8 cellular contexts compared by ENCODE assay signal in the genomic region with DNA sequence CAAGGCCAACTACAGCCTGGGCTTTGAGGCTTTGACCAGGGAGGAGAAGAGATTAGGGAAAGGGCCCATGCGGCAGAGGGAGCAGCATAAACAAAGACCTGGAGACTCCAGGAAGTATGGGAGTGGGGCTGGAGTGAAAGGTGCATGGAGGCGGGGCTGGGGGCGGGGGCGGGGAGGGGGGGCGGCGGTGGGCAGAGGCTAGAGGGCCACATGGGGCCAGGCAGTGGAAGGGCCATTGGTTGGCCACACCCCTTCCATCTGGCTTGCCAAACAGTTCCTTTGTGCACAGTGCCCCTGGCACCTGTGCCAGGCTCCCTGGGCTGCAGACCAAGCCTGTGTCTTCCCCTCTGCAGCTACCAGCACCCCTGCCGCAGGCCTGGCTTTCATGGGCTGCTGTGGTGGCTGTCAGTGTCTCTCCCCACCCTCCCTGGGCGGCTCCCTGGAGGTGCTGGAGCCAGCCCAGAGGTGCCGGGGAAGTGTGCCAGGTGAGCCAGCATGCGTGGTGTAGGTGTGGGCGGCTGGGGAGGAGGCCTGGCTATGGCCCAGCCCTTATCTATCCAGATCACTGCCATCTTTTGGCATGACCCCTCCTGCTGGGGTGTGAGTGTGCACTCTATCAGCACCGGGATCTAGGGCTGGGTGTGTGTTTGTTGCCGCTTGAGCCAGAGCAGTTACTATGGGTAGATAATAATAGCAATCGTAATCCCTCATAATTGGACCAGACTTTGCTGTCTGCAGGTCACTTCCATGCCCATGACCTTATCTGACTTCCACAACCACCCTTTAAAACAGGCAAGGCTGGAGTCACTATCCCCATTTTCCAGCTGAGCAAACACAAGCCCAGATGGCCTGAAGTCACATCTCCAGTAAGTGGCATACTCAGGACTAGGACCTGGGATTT. TPM values are rescaled to one million over a fixed set of nuclear protein-coding genes. Genes with fewer than 3 reads are reported as not detected.
DNase-seq lines count a peak whose midpoint lies in the region; ATAC-seq and TF ChIP-seq lines count a peak whose summit lies in the region.

No MANE protein-coding gene starts in this region.

- DNase-seq in activated CD4-positive, alpha-beta T cell treated with anti-CD3 and anti-CD28 coated beads, Interleukin-2, amount 10 ng/mL, durations not matched to agents 7 days and 5 days = no peak
- DNase-seq in activated CD4-positive, alpha-beta T cell treated with anti-CD3 and anti-CD28 coated beads, Interleukin-2, amount 50 U/mL, for 1 hour = no peak
- DNase-seq in SHP77 treated with DMSO at 0.1 percent for 48 hours (lab: John Stamatoyannopoulos, UW) (peak; percentile 81), left ventricle myocardium superior (peak; percentile 88), upper lobe of right lung (peak; percentile 74), GM10266 (ENCODE audit: extremely low spot score) (no peak), Karpas-422 (no peak)

- no peaks in the 10 kb centered on the region for H3K79me2 ChIP-seq in Karpas-422 (ENCODE audit: low read length)

- H3K27me3 ChIP-seq in upper lobe of right lung (no peaks in the 10 kb centered on the region), Karpas-422 (ENCODE audit: low read length) (no peaks in the 10 kb centered on the region)

- H3K9me3 ChIP-seq in upper lobe of right lung (no peaks in the 10 kb centered on the region), Karpas-422 (ENCODE audit: low read length) (no peaks in the 10 kb centered on the region)

- no peak overlapping the region for H3K4me2 ChIP-seq in Karpas-422 (ENCODE audit: low read depth, low read length, poor library complexity, severe bottlenecking)

- no peak overlapping the region for H3K4me3 Mint-ChIP-seq in activated CD4-positive, alpha-beta T cell treated with anti-CD3 and anti-CD28 coated beads, Interleukin-2, amount 10 ng/mL, durations not matched to agents 7 days and 5 days

- no peak overlapping the region for H3K4me3 ChIP-seq in upper lobe of right lung
- H3K4me3 ChIP-seq in Karpas-422 (ENCODE audit: low read length) = no peak overlapping the region

- H3K4me1 Mint-ChIP-seq in activated CD4-positive, alpha-beta T cell treated with anti-CD3 and anti-CD28 coated beads, Interleukin-2, amount 10 ng/mL, durations not matched to agents 7 days and 5 days = peaks cover 78% of the 10 kb centered on the region

- no peak for TF ChIP-seq CTCF in upper lobe of right lung (IDR thresholded peaks at IDR 0.05)
- no peak for TF ChIP-seq CTCF in GM10266 (IDR thresholded peaks at IDR 0.05; ENCODE audit: control insufficient read depth, insufficient read depth, low read depth, missing control alignments)

- ATAC-seq in left ventricle myocardium superior = peak; percentile 85
- peak; percentile 28 for ATAC-seq in upper lobe of right lung
- no peak for ATAC-seq in HG02798 (IDR thresholded peaks at IDR 0.05; ENCODE audit: poor library complexity, unreplicated experiment)

- H3K9me2 ChIP-seq in Karpas-422 (replicated peaks; ENCODE audit: insufficient read depth, low read length) = no peaks in the 10 kb centered on the region

- H3K36me3 ChIP-seq in upper lobe of right lung (peaks cover 8% of the 10 kb centered on the region), Karpas-422 (ENCODE audit: insufficient read depth, low read length) (no peaks in the 10 kb centered on the region)

- no peak overlapping the region for H2AFZ ChIP-seq in Karpas-422 (ENCODE audit: low read length)

- intact Hi-C loops in left ventricle myocardium superior (cut with micrococcal nuclease) (no loop called here), upper lobe of right lung (cut with DNase I) (no loop called here)

- H4K20me1 ChIP-seq in Karpas-422 (ENCODE audit: insufficient read depth, low read depth, low read length) = peaks cover 20% of the 10 kb centered on the region; the same call in 1 of the 2 replicates

- no peaks in the 10 kb centered on the region for H3K9me3 Mint-ChIP-seq in activated CD4-positive, alpha-beta T cell treated with anti-CD3 and anti-CD28 coated beads, Interleukin-2, amount 10 ng/mL, durations not matched to agents 7 days and 5 days

- POLR2A ChIA-PET in activated CD4-positive, alpha-beta T cell treated with anti-CD3 and anti-CD28 coated beads, Interleukin-2, amount 10 ng/mL, durations not matched to agents 7 days and 5 days (lab: Charles Lee) = no interaction called here

- no peaks in the 10 kb centered on the region for H3K27me3 Mint-ChIP-seq in activated CD4-positive, alpha-beta T cell treated with anti-CD3 and anti-CD28 coated beads, Interleukin-2, amount 10 ng/mL, durations not matched to agents 7 days and 5 days

- H3K27ac ChIP-seq in upper lobe of right lung (peak overlapping the region; percentile 17), Karpas-422 (ENCODE audit: low read length) (no peak overlapping the region)

- CTCF ChIA-PET in activated CD4-positive, alpha-beta T cell treated with anti-CD3 and anti-CD28 coated beads, Interleukin-2, amount 10 ng/mL, durations not matched to agents 7 days and 5 days (lab: Charles Lee) = interaction anchor here (0.8 to 3.5 kb wide), 4 partner anchors 12 to 254 kb away, joined by 3 to 11 read pairs (median 4); no protein-coding TSS in a partner anchor

- no peak overlapping the region for H3K9ac ChIP-seq in Karpas-422 (ENCODE audit: low read length)

- H3K36me3 Mint-ChIP-seq in activated CD4-positive, alpha-beta T cell treated with anti-CD3 and anti-CD28 coated beads, Interleukin-2, amount 10 ng/mL, durations not matched to agents 7 days and 5 days (ENCODE audit: low read depth) = peaks cover 29% of the 10 kb centered on the region

- peak overlapping the region; percentile 60 for H3K27ac Mint-ChIP-seq in activated CD4-positive, alpha-beta T cell treated with anti-CD3 and anti-CD28 coated beads, Interleukin-2, amount 10 ng/mL, durations not matched to agents 7 days and 5 days

- H3K4me1 ChIP-seq in upper lobe of right lung (peaks cover 45% of the 10 kb centered on the region), Karpas-422 (ENCODE audit: low read length) (peaks cover under 1% of the 10 kb centered on the region; the same call in 1 of the 2 replicates)

RNA-seq across cellular contexts. Expression of a gene that starts 30.5 kb away (rescaled TPM):
- 10 to 100 TPM; 55.9 to 62.3 TPM for total RNA-seq in activated CD4-positive, alpha-beta T cell treated with anti-CD3 and anti-CD28 coated beads, Interleukin-2, amount 10 ng/mL, durations not matched to agents 7 days and 5 days
- total RNA-seq in left ventricle myocardium superior (21.1 TPM), upper lobe of right lung (31.3 TPM)
- total RNA-seq in Karpas-422 (2014; rRNA removed; shearing (Covaris generic); ENCODE audit: low replicate concordance) = 0.97 and 1.6 TPM in 2 replicates

Comparison
In these comparisons a context has a peak if more than half of its experiments do, and no peak if none do; other contexts are left out.
1. DNase-seq: peak in SHP77 treated with DMSO at 0.1 percent for 48 hours (single experiment), left ventricle myocardium superior (single experiment) and upper lobe of right lung (single experiment); none in activated CD4-positive, alpha-beta T cell treated with anti-CD3 and anti-CD28 coated beads, Interleukin-2, amount 10 ng/mL, durations not matched to agents 7 days and 5 days (single experiment), activated CD4-positive, alpha-beta T cell treated with anti-CD3 and anti-CD28 coated beads, Interleukin-2, amount 50 U/mL, for 1 hour (single experiment), GM10266 (single experiment) and Karpas-422 (single experiment).